5 cellular contexts compared by ENCODE assay signal in the genomic region with DNA sequence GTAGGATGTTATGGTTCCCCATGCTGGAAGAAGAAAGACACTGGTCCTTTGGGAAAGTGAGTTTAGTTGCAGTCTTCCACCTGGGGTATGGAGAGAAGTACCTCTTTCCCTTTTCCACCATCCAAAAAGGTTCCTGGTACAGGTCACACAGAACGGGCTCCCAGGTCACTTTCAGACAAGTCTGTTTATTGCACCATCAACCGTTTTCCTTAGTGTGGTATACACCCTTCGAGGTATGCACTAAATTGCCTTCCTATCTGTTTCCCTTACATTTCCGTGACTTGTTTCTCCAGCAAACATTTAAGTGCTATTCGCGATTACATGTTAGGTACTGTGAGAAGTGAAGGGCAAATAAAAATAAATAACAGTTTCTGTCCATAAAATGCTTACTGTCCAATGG.
"Had no signal": no experiment of that assay in that cellular context is flagged by ENCODE, and none has a peak within 500 bp of the region (broad histone marks: within the 10 kb centered on the region; RNA-seq: fewer than 3 reads in every experiment).

No MANE protein-coding gene starts in this region.

- H3K4me3 Mint-ChIP-seq: H9 had no signal

- H3K9ac ChIP-seq: GM23248 had no signal

- H3K27ac ChIP-seq: GM23248 had no signal

- H2AFZ ChIP-seq: GM23248 had no signal

- H3K4me3 ChIP-seq: GM23248 had no signal

- DNase-seq: GM23248, GOT3, H9, HCEC 1CT, IMR-90 had no signal

- H3K9me3 Mint-ChIP-seq: H9 had no signal

- H3K27ac Mint-ChIP-seq: H9 had no signal
